Comparison of ENCODE assay signal across 2 cellular contexts in the genomic region with DNA sequence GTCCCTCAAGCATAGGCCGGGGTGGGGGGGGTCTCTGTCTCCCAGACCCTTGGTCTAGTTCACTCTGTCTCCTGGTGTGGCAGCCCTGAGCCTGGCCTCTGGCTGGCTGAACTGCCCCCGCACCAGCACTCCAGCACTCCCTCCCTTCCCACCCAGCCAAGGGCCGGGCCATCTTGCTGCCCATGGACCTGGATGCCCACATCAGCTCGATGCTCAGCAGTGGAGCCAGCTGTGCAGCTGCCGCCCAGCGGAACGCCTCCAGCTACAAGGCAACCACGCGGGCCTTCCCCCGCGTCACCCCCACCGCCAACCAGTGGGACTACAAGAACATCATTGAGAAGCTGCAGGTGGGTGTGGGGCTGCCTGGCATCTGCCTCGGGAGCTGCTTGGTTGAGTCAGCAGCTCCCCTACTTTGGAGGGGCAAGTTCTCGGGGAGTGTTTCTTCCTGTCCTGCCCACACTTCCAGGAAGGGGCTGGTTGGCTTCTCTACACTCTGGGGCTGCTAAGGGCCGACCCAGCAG.
TF ChIP-seq lines count a peak whose summit lies in the region.

No MANE protein-coding gene starts in this region.

TF ChIP-seq in SK-N-SH, 30 proteins besides CTCF, POLR2A, EP300 and RAD21:
- TF ChIP-seq, protein P1, sequence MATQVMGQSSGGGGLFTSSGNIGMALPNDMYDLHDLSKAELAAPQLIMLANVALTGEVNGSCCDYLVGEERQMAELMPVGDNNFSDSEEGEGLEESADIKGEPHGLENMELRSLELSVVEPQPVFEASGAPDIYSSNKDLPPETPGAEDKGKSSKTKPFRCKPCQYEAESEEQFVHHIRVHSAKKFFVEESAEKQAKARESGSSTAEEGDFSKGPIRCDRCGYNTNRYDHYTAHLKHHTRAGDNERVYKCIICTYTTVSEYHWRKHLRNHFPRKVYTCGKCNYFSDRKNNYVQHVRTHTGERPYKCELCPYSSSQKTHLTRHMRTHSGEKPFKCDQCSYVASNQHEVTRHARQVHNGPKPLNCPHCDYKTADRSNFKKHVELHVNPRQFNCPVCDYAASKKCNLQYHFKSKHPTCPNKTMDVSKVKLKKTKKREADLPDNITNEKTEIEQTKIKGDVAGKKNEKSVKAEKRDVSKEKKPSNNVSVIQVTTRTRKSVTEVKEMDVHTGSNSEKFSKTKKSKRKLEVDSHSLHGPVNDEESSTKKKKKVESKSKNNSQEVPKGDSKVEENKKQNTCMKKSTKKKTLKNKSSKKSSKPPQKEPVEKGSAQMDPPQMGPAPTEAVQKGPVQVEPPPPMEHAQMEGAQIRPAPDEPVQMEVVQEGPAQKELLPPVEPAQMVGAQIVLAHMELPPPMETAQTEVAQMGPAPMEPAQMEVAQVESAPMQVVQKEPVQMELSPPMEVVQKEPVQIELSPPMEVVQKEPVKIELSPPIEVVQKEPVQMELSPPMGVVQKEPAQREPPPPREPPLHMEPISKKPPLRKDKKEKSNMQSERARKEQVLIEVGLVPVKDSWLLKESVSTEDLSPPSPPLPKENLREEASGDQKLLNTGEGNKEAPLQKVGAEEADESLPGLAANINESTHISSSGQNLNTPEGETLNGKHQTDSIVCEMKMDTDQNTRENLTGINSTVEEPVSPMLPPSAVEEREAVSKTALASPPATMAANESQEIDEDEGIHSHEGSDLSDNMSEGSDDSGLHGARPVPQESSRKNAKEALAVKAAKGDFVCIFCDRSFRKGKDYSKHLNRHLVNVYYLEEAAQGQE (IDR thresholded peaks at IDR 0.05; ENCODE audit: low read depth, low read length): no peak
- TF ChIP-seq CHD2 (IDR thresholded peaks at IDR 0.05; ENCODE audit: low read length, partially characterized antibody) (no peak), ELF1 (IDR thresholded peaks at IDR 0.05) (no peak), TEAD4 (IDR thresholded peaks at IDR 0.05; ENCODE audit: borderline replicate concordance, insufficient read depth) (no peak), MEF2A (IDR thresholded peaks at IDR 0.05; ENCODE audit: borderline replicate concordance, low read depth) (no peak), RCOR1 (IDR thresholded peaks at IDR 0.05; ENCODE audit: low read length) (no peak), YY1 (IDR thresholded peaks at IDR 0.05; ENCODE audit: low read depth) (no peak)

TF ChIP-seq in SK-N-SH treated with all-trans-retinoic acid at 6 μM for 48 hours, 23 proteins besides CTCF, POLR2A, EP300 and RAD21 (continued from another document):
- TF ChIP-seq, protein P2, sequence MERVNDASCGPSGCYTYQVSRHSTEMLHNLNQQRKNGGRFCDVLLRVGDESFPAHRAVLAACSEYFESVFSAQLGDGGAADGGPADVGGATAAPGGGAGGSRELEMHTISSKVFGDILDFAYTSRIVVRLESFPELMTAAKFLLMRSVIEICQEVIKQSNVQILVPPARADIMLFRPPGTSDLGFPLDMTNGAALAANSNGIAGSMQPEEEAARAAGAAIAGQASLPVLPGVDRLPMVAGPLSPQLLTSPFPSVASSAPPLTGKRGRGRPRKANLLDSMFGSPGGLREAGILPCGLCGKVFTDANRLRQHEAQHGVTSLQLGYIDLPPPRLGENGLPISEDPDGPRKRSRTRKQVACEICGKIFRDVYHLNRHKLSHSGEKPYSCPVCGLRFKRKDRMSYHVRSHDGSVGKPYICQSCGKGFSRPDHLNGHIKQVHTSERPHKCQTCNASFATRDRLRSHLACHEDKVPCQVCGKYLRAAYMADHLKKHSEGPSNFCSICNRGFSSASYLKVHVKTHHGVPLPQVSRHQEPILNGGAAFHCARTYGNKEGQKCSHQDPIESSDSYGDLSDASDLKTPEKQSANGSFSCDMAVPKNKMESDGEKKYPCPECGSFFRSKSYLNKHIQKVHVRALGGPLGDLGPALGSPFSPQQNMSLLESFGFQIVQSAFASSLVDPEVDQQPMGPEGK (CRISPR knock-in tag; IDR thresholded peaks at IDR 0.05; ENCODE audit: borderline replicate concordance): no peak
- TF ChIP-seq RARB (CRISPR knock-in tag; IDR thresholded peaks at IDR 0.05) (no peak), ARNTL (CRISPR knock-in tag; IDR thresholded peaks at IDR 0.05; ENCODE audit: borderline replicate concordance, low read depth) (no peak), ZNF565 (CRISPR knock-in tag; conservative IDR thresholded peaks at IDR 0.05; ENCODE audit: low read depth) (no peak), OSR1 (CRISPR knock-in tag; IDR thresholded peaks at IDR 0.05) (no peak), TOX (CRISPR knock-in tag; IDR thresholded peaks at IDR 0.05; ENCODE audit: borderline replicate concordance) (no peak), GLIS3 (CRISPR knock-in tag; IDR thresholded peaks at IDR 0.05) (no peak), ESRRG (CRISPR knock-in tag; IDR thresholded peaks at IDR 0.05) (no peak), CSDC2 (CRISPR knock-in tag; IDR thresholded peaks at IDR 0.05) (no peak), SNAI2 (CRISPR knock-in tag; IDR thresholded peaks at IDR 0.05) (no peak), ZNF70 (CRISPR knock-in tag; IDR thresholded peaks at IDR 0.05) (no peak)
- TF ChIP-seq, protein P3, sequence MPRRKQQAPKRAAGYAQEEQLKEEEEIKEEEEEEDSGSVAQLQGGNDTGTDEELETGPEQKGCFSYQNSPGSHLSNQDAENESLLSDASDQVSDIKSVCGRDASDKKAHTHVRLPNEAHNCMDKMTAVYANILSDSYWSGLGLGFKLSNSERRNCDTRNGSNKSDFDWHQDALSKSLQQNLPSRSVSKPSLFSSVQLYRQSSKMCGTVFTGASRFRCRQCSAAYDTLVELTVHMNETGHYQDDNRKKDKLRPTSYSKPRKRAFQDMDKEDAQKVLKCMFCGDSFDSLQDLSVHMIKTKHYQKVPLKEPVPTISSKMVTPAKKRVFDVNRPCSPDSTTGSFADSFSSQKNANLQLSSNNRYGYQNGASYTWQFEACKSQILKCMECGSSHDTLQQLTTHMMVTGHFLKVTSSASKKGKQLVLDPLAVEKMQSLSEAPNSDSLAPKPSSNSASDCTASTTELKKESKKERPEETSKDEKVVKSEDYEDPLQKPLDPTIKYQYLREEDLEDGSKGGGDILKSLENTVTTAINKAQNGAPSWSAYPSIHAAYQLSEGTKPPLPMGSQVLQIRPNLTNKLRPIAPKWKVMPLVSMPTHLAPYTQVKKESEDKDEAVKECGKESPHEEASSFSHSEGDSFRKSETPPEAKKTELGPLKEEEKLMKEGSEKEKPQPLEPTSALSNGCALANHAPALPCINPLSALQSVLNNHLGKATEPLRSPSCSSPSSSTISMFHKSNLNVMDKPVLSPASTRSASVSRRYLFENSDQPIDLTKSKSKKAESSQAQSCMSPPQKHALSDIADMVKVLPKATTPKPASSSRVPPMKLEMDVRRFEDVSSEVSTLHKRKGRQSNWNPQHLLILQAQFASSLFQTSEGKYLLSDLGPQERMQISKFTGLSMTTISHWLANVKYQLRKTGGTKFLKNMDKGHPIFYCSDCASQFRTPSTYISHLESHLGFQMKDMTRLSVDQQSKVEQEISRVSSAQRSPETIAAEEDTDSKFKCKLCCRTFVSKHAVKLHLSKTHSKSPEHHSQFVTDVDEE (CRISPR knock-in tag; IDR thresholded peaks at IDR 0.05): no peak
- TF ChIP-seq, protein P4, sequence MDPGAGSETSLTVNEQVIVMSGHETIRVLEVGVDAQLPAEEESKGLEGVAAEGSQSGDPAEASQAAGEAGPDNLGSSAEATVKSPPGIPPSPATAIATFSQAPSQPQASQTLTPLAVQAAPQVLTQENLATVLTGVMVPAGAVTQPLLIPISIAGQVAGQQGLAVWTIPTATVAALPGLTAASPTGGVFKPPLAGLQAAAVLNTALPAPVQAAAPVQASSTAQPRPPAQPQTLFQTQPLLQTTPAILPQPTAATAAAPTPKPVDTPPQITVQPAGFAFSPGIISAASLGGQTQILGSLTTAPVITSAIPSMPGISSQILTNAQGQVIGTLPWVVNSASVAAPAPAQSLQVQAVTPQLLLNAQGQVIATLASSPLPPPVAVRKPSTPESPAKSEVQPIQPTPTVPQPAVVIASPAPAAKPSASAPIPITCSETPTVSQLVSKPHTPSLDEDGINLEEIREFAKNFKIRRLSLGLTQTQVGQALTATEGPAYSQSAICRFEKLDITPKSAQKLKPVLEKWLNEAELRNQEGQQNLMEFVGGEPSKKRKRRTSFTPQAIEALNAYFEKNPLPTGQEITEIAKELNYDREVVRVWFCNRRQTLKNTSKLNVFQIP (CRISPR knock-in tag; IDR thresholded peaks at IDR 0.05; ENCODE audit: borderline replicate concordance, low read depth): no peak
- TF ChIP-seq, protein P5, sequence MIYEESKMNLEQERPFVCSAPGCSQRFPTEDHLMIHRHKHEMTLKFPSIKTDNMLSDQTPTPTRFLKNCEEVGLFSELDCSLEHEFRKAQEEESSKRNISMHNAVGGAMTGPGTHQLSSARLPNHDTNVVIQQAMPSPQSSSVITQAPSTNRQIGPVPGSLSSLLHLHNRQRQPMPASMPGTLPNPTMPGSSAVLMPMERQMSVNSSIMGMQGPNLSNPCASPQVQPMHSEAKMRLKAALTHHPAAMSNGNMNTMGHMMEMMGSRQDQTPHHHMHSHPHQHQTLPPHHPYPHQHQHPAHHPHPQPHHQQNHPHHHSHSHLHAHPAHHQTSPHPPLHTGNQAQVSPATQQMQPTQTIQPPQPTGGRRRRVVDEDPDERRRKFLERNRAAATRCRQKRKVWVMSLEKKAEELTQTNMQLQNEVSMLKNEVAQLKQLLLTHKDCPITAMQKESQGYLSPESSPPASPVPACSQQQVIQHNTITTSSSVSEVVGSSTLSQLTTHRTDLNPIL (CRISPR knock-in tag; IDR thresholded peaks at IDR 0.05; ENCODE audit: low read depth): no peak
